Comparison of ENCODE assay signal across 11 cellular contexts in genomic region chr17:5329784-5330557, GRCh38. TPM values are rescaled to one million over a fixed set of nuclear protein-coding genes. Genes with fewer than 3 reads are reported as not detected.
A peak's percentile ranks its signal among the peaks of the same experiment; 100 is the strongest.
DNase-seq lines count a peak whose midpoint lies in the region; ATAC-seq lines count a peak whose summit lies in the region.
"Had no signal": no experiment of that assay in that cellular context is flagged by ENCODE, and none has a peak within 500 bp of the region (broad histone marks: within the 10 kb centered on the region; RNA-seq: fewer than 3 reads in every experiment).

No MANE protein-coding gene starts in this region.

- POLR2A ChIA-PET in activated CD4-positive, alpha-beta memory T cell treated with anti-CD3 and anti-CD28 coated beads, Interleukin-2, amount 10 ng/mL, durations not matched to agents 7 days and 5 days (lab: Charles Lee) = interaction anchor here (1.0 to 1.2 kb wide), 2 partner anchors 48 to 51 kb away, joined by 3 read pairs; partner anchors contain the start of gene RABEP1

- no peaks in the 10 kb centered on the region for H3K9me3 Mint-ChIP-seq in activated CD4-positive, alpha-beta memory T cell treated with anti-CD3 and anti-CD28 coated beads, Interleukin-2, amount 10 ng/mL, durations not matched to agents 7 days and 5 days

- H3K4me3 Mint-ChIP-seq in activated CD4-positive, alpha-beta memory T cell treated with anti-CD3 and anti-CD28 coated beads, Interleukin-2, amount 10 ng/mL, durations not matched to agents 7 days and 5 days = no peak overlapping the region

- H3K4me3 ChIP-seq in BLaER1 = no peak overlapping the region
- H3K4me3 ChIP-seq: dorsolateral prefrontal cortex had no signal

- H3K4me2 ChIP-seq in BLaER1 = peak overlapping the region; percentile 58

- CTCF ChIA-PET in activated CD4-positive, alpha-beta memory T cell treated with anti-CD3 and anti-CD28 coated beads, Interleukin-2, amount 10 ng/mL, durations not matched to agents 7 days and 5 days (lab: Charles Lee) = no interaction called here

- H3K27ac Mint-ChIP-seq in activated CD4-positive, alpha-beta memory T cell treated with anti-CD3 and anti-CD28 coated beads, Interleukin-2, amount 10 ng/mL, durations not matched to agents 7 days and 5 days = peak overlapping the region; percentile 14

- ATAC-seq in GM18867 (IDR thresholded peaks at IDR 0.05; ENCODE audit: unreplicated experiment) (peak; percentile 45), HG02973 (IDR thresholded peaks at IDR 0.05; ENCODE audit: unreplicated experiment) (no peak)
- ATAC-seq: left colon had no signal

- peaks cover 25% of the 10 kb centered on the region for H3K4me1 Mint-ChIP-seq in activated CD4-positive, alpha-beta memory T cell treated with anti-CD3 and anti-CD28 coated beads, Interleukin-2, amount 10 ng/mL, durations not matched to agents 7 days and 5 days

- H3K27me3 Mint-ChIP-seq in activated CD4-positive, alpha-beta memory T cell treated with anti-CD3 and anti-CD28 coated beads, Interleukin-2, amount 10 ng/mL, durations not matched to agents 7 days and 5 days = no peaks in the 10 kb centered on the region

- H3K36me3 Mint-ChIP-seq in activated CD4-positive, alpha-beta memory T cell treated with anti-CD3 and anti-CD28 coated beads, Interleukin-2, amount 10 ng/mL, durations not matched to agents 7 days and 5 days (ENCODE audit: low read depth) = peaks cover 14% of the 10 kb centered on the region

- peaks cover 37% of the 10 kb centered on the region for H3K36me3 ChIP-seq in BLaER1

- H3K27me3 ChIP-seq in BLaER1 = no peaks in the 10 kb centered on the region
- H3K27me3 ChIP-seq: dorsolateral prefrontal cortex had no signal

- H3K9ac ChIP-seq in BLaER1 = no peak overlapping the region

- no peak for DNase-seq in activated CD4-positive, alpha-beta memory T cell treated with anti-CD3 and anti-CD28 coated beads, Interleukin-2, amount 10 ng/mL, durations not matched to agents 7 days and 5 days
- DNase-seq in iris pigment epithelial cell (ENCODE audit: low read depth) = peak; percentile 58
- DNase-seq in NCI-H748 treated with DMSO at 0.1 percent for 48 hours (lab: John Stamatoyannopoulos, UW) = no peak
- DNase-seq in SK-N-DZ (ENCODE audit: low spot score) = no peak
- no peak for DNase-seq in NCI-H2196 treated with DMSO at 0.1 percent for 48 hours (lab: John Stamatoyannopoulos, UW; ENCODE audit: unreplicated experiment)
- DNase-seq: activated gamma-delta T cell, dorsolateral prefrontal cortex, left colon had no signal

- H3K9me3 ChIP-seq in BLaER1 = no peaks in the 10 kb centered on the region

- peaks cover 19% of the 10 kb centered on the region for H3K4me1 ChIP-seq in BLaER1

- peaks cover 32% of the 10 kb centered on the region; the same call in 1 of the 2 replicates for H4K20me1 ChIP-seq in BLaER1

- H3K27ac ChIP-seq in BLaER1 = 0 out of 2 replicates have a peak overlapping the region, but pooled peaks have one; percentile 18

RNA-seq across cellular contexts. Expression of gene RABEP1, which starts 47.9 kb away (rescaled TPM):
- 10 to 100 TPM; 37.3 to 37.8 TPM for total RNA-seq in activated CD4-positive, alpha-beta memory T cell treated with anti-CD3 and anti-CD28 coated beads, Interleukin-2, amount 10 ng/mL, durations not matched to agents 7 days and 5 days
- 34.2 and 40.8 TPM in 2 replicates for polyA plus RNA-seq in SK-N-DZ (2014; cell fraction: cytosol; rRNA removed)
- 40.8 and 70.0 TPM in 2 replicates for polyA plus RNA-seq in SK-N-DZ (2014; cell fraction: nucleus; rRNA removed)
